Comparison of ENCODE assay signal across 19 cellular contexts in genomic region chr9:74447451-74448193, GRCh38. TPM values are rescaled to one million over a fixed set of nuclear protein-coding genes. Genes with fewer than 3 reads are reported as not detected.
A peak's percentile ranks its signal among the peaks of the same experiment; 100 is the strongest.
DNase-seq lines count a peak whose midpoint lies in the region; ATAC-seq, FAIRE-seq and TF ChIP-seq lines count a peak whose summit lies in the region.
"Had no signal": no experiment of that assay in that cellular context is flagged by ENCODE, and none has a peak within 500 bp of the region (broad histone marks: within the 10 kb centered on the region; RNA-seq: fewer than 3 reads in every experiment).

No MANE protein-coding gene starts in this region.

- no peaks in the 10 kb centered on the region for H3K27me3 ChIP-seq in mammary epithelial cell (ENCODE audit: insufficient read depth, low read length)
- no peaks in the 10 kb centered on the region for H3K27me3 ChIP-seq in breast epithelium
- H3K27me3 ChIP-seq in neural progenitor cell: no peaks in the 10 kb centered on the region
- no peaks in the 10 kb centered on the region for H3K27me3 ChIP-seq in pancreas
- H3K27me3 ChIP-seq: BLaER1 had no signal

- TF ChIP-seq POLR2A in breast epithelium (IDR thresholded peaks at IDR 0.05): no peak

- H3F3A ChIP-seq in neural progenitor cell (ENCODE audit: low read depth): no peaks in the 10 kb centered on the region

- no TSS peak for BruUV-seq in mammary epithelial cell (replicated peaks; lab: Mats Ljungman, UMichigan)

- H3K27ac ChIP-seq in mammary epithelial cell (ENCODE audit: insufficient read depth, low read depth, low read length) (no peak overlapping the region), breast epithelium (no peak overlapping the region), neural progenitor cell (no peak overlapping the region), pancreas (no peak overlapping the region)
- H3K27ac ChIP-seq: BLaER1, GM23248 had no signal

- no peaks in the 10 kb centered on the region for H3K9me3 Mint-ChIP-seq in neural progenitor cell
- H3K9me3 Mint-ChIP-seq in activated T-helper 1 cell treated with anti-CD3 and anti-CD28 coated beads, Interleukin-12 subunit alpha, Interleukin-12 subunit beta, Interleukin-2, Interleukin-4 antibody, amounts not matched to agents 30 ng/mL and 10 ng/mL and 1 ng/mL, durations not matched to agents 14 hours and 24 hours and 36 hours: no peaks in the 10 kb centered on the region

- intact Hi-C loops in mammary epithelial cell (cut with micrococcal nuclease) (no loop called here), breast epithelium (cut with DNase I; ENCODE audit: low total_unique reads) (no loop called here), pancreas (cut with DNase I) (no loop called here)
- intact Hi-C loops in activated T-helper 1 cell treated with anti-CD3 and anti-CD28 coated beads, Interleukin-12 subunit alpha, Interleukin-12 subunit beta, Interleukin-2, Interleukin-4 antibody, amounts not matched to agents 30 ng/mL and 10 ng/mL and 1 ng/mL, durations not matched to agents 14 hours and 24 hours and 36 hours (cut with micrococcal nuclease): no loop called here

- FAIRE-seq in pancreas (lab: Jason Lieb, UNC): no peak
- FAIRE-seq: GM19239 had no signal

- CTCF ChIA-PET in mammary epithelial cell (lab: Charles Lee; ENCODE audit: low non-redundant PET): no interaction called here

- H3K4me1 ChIP-seq in mammary epithelial cell (ENCODE audit: insufficient read depth, low read length) (no peaks in the 10 kb centered on the region), breast epithelium (no peaks in the 10 kb centered on the region), neural progenitor cell (no peaks in the 10 kb centered on the region), pancreas (no peaks in the 10 kb centered on the region)
- H3K4me1 ChIP-seq: BLaER1 had no signal

- H3K27ac Mint-ChIP-seq in neural progenitor cell: no peak overlapping the region
- H3K27ac Mint-ChIP-seq in activated T-helper 1 cell treated with anti-CD3 and anti-CD28 coated beads, Interleukin-12 subunit alpha, Interleukin-12 subunit beta, Interleukin-2, Interleukin-4 antibody, amounts not matched to agents 30 ng/mL and 10 ng/mL and 1 ng/mL, durations not matched to agents 14 hours and 24 hours and 36 hours: no peak overlapping the region
- H3K27ac Mint-ChIP-seq: CD14-positive monocyte; CD4-positive, alpha-beta memory T cell had no signal

- no peak overlapping the region for H3K4me3 ChIP-seq in mammary epithelial cell (replicated peaks in 1 of 3; ENCODE audit: insufficient read depth in 1 of 3, low read depth in 2 of 3, low read length in 3 of 3)
- no peak overlapping the region for H3K4me3 ChIP-seq in breast epithelium
- no peak overlapping the region for H3K4me3 ChIP-seq in fibroblast of mammary gland (ENCODE audit: control insufficient read depth, low read depth, low read length)
- H3K4me3 ChIP-seq in neural progenitor cell: no peak overlapping the region
- H3K4me3 ChIP-seq in pancreas: no peak overlapping the region
- H3K4me3 ChIP-seq: BLaER1, GM23248 had no signal

- dilution Hi-C loops in mammary epithelial cell (cut with HindIII; ENCODE audit: low sequenced_read_pairs): no loop called here

- WGBS in mammary epithelial cell (ENCODE audit: low coverage, missing lambda C conversion rate): 69% methylated on average over 2 of the region's 2 CpGs
- WGBS in pancreas, 2 donors: 58 to 67% methylated on average over 2 of the region's 2 CpGs

- H2AFZ ChIP-seq in mammary epithelial cell (ENCODE audit: low read depth, low read length): no peak overlapping the region
- peak overlapping the region; percentile 4 for H2AFZ ChIP-seq in neural progenitor cell (replicated peaks)
- H2AFZ ChIP-seq: GM23248 had no signal

- TF ChIP-seq CTCF in mammary epithelial cell (conservative IDR thresholded peaks at IDR 0.05 in 1 of 2, IDR thresholded peaks at IDR 0.05 in 1 of 2; ENCODE audit: extremely low read depth in 1 of 2, insufficient read depth in 1 of 2, low read depth in 1 of 2, low read length in 2 of 2) (no peak), breast epithelium (IDR thresholded peaks at IDR 0.05) (no peak), fibroblast of mammary gland (conservative IDR thresholded peaks at IDR 0.05; ENCODE audit: control insufficient read depth, insufficient read depth, low read depth, low read length) (no peak), neural progenitor cell (IDR thresholded peaks at IDR 0.05) (no peak), pancreas (IDR thresholded peaks at IDR 0.05) (no peak)

- H3K27me3 Mint-ChIP-seq in neural progenitor cell (ENCODE audit: insufficient read depth, low read depth): peaks cover 5% of the 10 kb centered on the region
- no peaks in the 10 kb centered on the region for H3K27me3 Mint-ChIP-seq in activated T-helper 1 cell treated with anti-CD3 and anti-CD28 coated beads, Interleukin-12 subunit alpha, Interleukin-12 subunit beta, Interleukin-2, Interleukin-4 antibody, amounts not matched to agents 30 ng/mL and 10 ng/mL and 1 ng/mL, durations not matched to agents 14 hours and 24 hours and 36 hours (ENCODE audit: insufficient read depth)

- no peak for ATAC-seq in pancreas

- no peaks in the 10 kb centered on the region for H3K36me3 Mint-ChIP-seq in neural progenitor cell
- H3K36me3 Mint-ChIP-seq in activated T-helper 1 cell treated with anti-CD3 and anti-CD28 coated beads, Interleukin-12 subunit alpha, Interleukin-12 subunit beta, Interleukin-2, Interleukin-4 antibody, amounts not matched to agents 30 ng/mL and 10 ng/mL and 1 ng/mL, durations not matched to agents 14 hours and 24 hours and 36 hours (ENCODE audit: low read depth): no peaks in the 10 kb centered on the region
- H3K36me3 Mint-ChIP-seq: CD14-positive monocyte; CD4-positive, alpha-beta memory T cell had no signal

- H3K36me3 ChIP-seq in mammary epithelial cell (ENCODE audit: insufficient read depth, low read length): no peaks in the 10 kb centered on the region
- H3K36me3 ChIP-seq in breast epithelium: no peaks in the 10 kb centered on the region
- no peaks in the 10 kb centered on the region for H3K36me3 ChIP-seq in neural progenitor cell
- no peaks in the 10 kb centered on the region for H3K36me3 ChIP-seq in pancreas
- H3K36me3 ChIP-seq: BLaER1 had no signal

- H3K9me3 ChIP-seq in mammary epithelial cell (replicated peaks; ENCODE audit: insufficient read depth, low read length) (no peaks in the 10 kb centered on the region), breast epithelium (no peaks in the 10 kb centered on the region), neural progenitor cell (ENCODE audit: low read depth) (no peaks in the 10 kb centered on the region), pancreas (no peaks in the 10 kb centered on the region)
- H3K9me3 ChIP-seq: BLaER1 had no signal

- no peak overlapping the region for H3K9ac ChIP-seq in mammary epithelial cell (ENCODE audit: insufficient read depth, low read length)
- H3K9ac ChIP-seq in neural progenitor cell: no peak overlapping the region
- H3K9ac ChIP-seq: BLaER1, GM23248 had no signal

- in situ Hi-C loops in mammary epithelial cell (cut with MboI; ENCODE audit: low sequenced_read_pairs in 2 of 2): no loop called here

- no peak overlapping the region for H3K4me3 Mint-ChIP-seq in neural progenitor cell
- H3K4me3 Mint-ChIP-seq in activated T-helper 1 cell treated with anti-CD3 and anti-CD28 coated beads, Interleukin-12 subunit alpha, Interleukin-12 subunit beta, Interleukin-2, Interleukin-4 antibody, amounts not matched to agents 30 ng/mL and 10 ng/mL and 1 ng/mL, durations not matched to agents 14 hours and 24 hours and 36 hours: no peak overlapping the region
- H3K4me3 Mint-ChIP-seq: CD14-positive monocyte; CD4-positive, alpha-beta memory T cell had no signal

- no peaks in the 10 kb centered on the region for H3K4me1 Mint-ChIP-seq in neural progenitor cell
- H3K4me1 Mint-ChIP-seq in activated T-helper 1 cell treated with anti-CD3 and anti-CD28 coated beads, Interleukin-12 subunit alpha, Interleukin-12 subunit beta, Interleukin-2, Interleukin-4 antibody, amounts not matched to agents 30 ng/mL and 10 ng/mL and 1 ng/mL, durations not matched to agents 14 hours and 24 hours and 36 hours (ENCODE audit: low read depth): no peaks in the 10 kb centered on the region
- H3K4me1 Mint-ChIP-seq: CD14-positive monocyte; CD4-positive, alpha-beta memory T cell had no signal

- no peaks in the 10 kb centered on the region for H4K20me1 ChIP-seq in mammary epithelial cell (ENCODE audit: insufficient read depth, low read length)
- H4K20me1 ChIP-seq in neural progenitor cell (ENCODE audit: low read depth): no peaks in the 10 kb centered on the region
- H4K20me1 ChIP-seq: BLaER1 had no signal

- DNase-seq in mammary epithelial cell (peak; percentile 63), breast epithelium (ENCODE audit: low spot score in 2 of 2) (no peak), fibroblast of mammary gland (ENCODE audit: low read depth) (peak; percentile 24), neural progenitor cell (ENCODE audit: low spot score) (no peak), pancreas (no peak)
- no peak for DNase-seq in stimulated activated CD4-positive, alpha-beta T cell treated with anti-CD3 and anti-CD28 coated beads, Interleukin-2, amount 100 ng/mL, for 24 hours
- DNase-seq in activated T-helper 1 cell treated with anti-CD3 and anti-CD28 coated beads, Interleukin-12 subunit alpha, Interleukin-12 subunit beta, Interleukin-2, Interleukin-4 antibody, amounts not matched to agents 30 ng/mL and 10 ng/mL and 1 ng/mL, durations not matched to agents 14 hours and 24 hours and 36 hours (ENCODE audit: low spot score): no peak
- DNase-seq: 8988T; CD4-positive, alpha-beta memory T cell; DMS153; DMS79 treated with DMSO at 0.1 percent for 48 hours; GF-D8; GM23248; HCEC 1CT had no signal

- H3K4me2 ChIP-seq in mammary epithelial cell (ENCODE audit: insufficient read depth, low read depth, low read length) (no peak overlapping the region), neural progenitor cell (no peak overlapping the region)
- H3K4me2 ChIP-seq: BLaER1 had no signal

- H3K79me2 ChIP-seq in mammary epithelial cell (ENCODE audit: insufficient read depth, low read length): no peaks in the 10 kb centered on the region
- H3K79me2 ChIP-seq in neural progenitor cell (ENCODE audit: low read depth): no peaks in the 10 kb centered on the region

RNA-seq across cellular contexts. Expression of gene RORB, which starts 49.5 kb away (rescaled TPM):
- total RNA-seq in mammary epithelial cell: under 1 TPM; 0.17 to 0.19 TPM
- polyA plus RNA-seq in mammary epithelial cell: 0.05 TPM
- polyA minus RNA-seq in mammary epithelial cell: not detected
- total RNA-seq in breast epithelium: 1 to 10 TPM in 2 of 3 donors, under 1 TPM in 1; 0.33 to 3.7 (median 1.0) TPM
- total RNA-seq in neural progenitor cell (ENCODE audit: low replicate concordance): 2.5 and 4.2 TPM in 2 replicates
- total RNA-seq in pancreas: under 1 TPM; 0.05 to 0.40 (median 0.09) TPM
- under 1 TPM; 0.11 to 0.38 TPM for polyA plus RNA-seq in pancreas
- 0.05 TPM in 1 of 2 replicates, not detected in the other for total RNA-seq in activated T-helper 1 cell treated with anti-CD3 and anti-CD28 coated beads, Interleukin-12 subunit alpha, Interleukin-12 subunit beta, Interleukin-2, Interleukin-4 antibody, amounts not matched to agents 30 ng/mL and 10 ng/mL and 1 ng/mL, durations not matched to agents 14 hours and 24 hours and 36 hours
- total RNA-seq: CD4-positive, alpha-beta memory T cell; GM23248; HT-29 had no signal
- polyA plus RNA-seq: AG04450; CD14-positive monocyte; CD4-positive, alpha-beta memory T cell; GM23248 had no signal

Comparison
In these comparisons a context has a peak if more than half of its experiments do, and no peak if none do; other contexts are left out.
1. DNase-seq: peak in mammary epithelial cell (single experiment) and fibroblast of mammary gland (single experiment); none in breast epithelium (0 of 2), neural progenitor cell (single experiment), pancreas (0 of 6), stimulated activated CD4-positive, alpha-beta T cell treated with anti-CD3 and anti-CD28 coated beads, Interleukin-2, amount 100 ng/mL, for 24 hours (0 of 2) and activated T-helper 1 cell treated with anti-CD3 and anti-CD28 coated beads, Interleukin-12 subunit alpha, Interleukin-12 subunit beta, Interleukin-2, Interleukin-4 antibody, amounts not matched to agents 30 ng/mL and 10 ng/mL and 1 ng/mL, durations not matched to agents 14 hours and 24 hours and 36 hours (single experiment).